23 cellular contexts compared by ENCODE assay signal in the genomic region with DNA sequence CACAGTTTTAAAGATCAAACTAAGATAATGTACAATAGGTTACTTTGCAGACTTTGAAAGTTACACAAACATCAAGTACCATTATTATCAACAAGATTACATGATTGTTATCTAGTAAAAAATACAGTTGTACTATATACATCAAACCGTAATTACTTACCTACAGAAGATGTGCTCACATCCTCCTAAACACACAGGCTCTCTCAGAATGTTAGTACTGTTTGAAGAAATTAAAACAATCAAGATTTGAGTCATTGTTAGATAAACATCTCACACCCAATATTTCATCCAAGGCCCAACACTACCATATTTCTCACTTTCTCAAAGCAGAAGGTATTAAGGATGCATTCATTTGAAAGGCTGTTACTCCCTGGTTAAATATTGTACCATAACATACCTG. TPM values are rescaled to one million over a fixed set of nuclear protein-coding genes. Genes with fewer than 3 reads are reported as not detected.
A peak's percentile ranks its signal among the peaks of the same experiment; 100 is the strongest.
DNase-seq lines count a peak whose midpoint lies in the region; ATAC-seq, FAIRE-seq and TF ChIP-seq lines count a peak whose summit lies in the region.
"Had no signal": no experiment of that assay in that cellular context is flagged by ENCODE, and none has a peak within 500 bp of the region (broad histone marks: within the 10 kb centered on the region; RNA-seq: fewer than 3 reads in every experiment).

No MANE protein-coding gene starts in this region.

- H3F3A ChIP-seq in PC-3 (ENCODE audit: low read length, unreplicated experiment) = no peaks in the 10 kb centered on the region

- H3K27me3 ChIP-seq in CD4-positive, alpha-beta T cell (ENCODE audit: control insufficient read depth, insufficient read depth, low read length) = no peaks in the 10 kb centered on the region
- no peaks in the 10 kb centered on the region for H3K27me3 ChIP-seq in PC-3 (ENCODE audit: low read length)

- peaks cover 53% of the 10 kb centered on the region for H3K4me1 Mint-ChIP-seq in activated CD4-positive, alpha-beta memory T cell treated with anti-CD3 and anti-CD28 coated beads, Interleukin-2, amount 10 ng/mL, durations not matched to agents 7 days and 5 days
- H3K4me1 Mint-ChIP-seq in activated CD4-positive, alpha-beta memory T cell treated with anti-CD3 and anti-CD28 coated beads for 36 hours (ENCODE audit: low read depth) = peaks cover 35% of the 10 kb centered on the region
- peaks cover 24% of the 10 kb centered on the region for H3K4me1 Mint-ChIP-seq in CD4-positive, alpha-beta T cell (ENCODE audit: low read depth)

- H3K9ac ChIP-seq in PC-3 (ENCODE audit: low read length) = no peak overlapping the region
- H3K9ac ChIP-seq: GM23248, SK-N-SH had no signal

- POLR2A ChIA-PET in activated CD4-positive, alpha-beta memory T cell treated with anti-CD3 and anti-CD28 coated beads, Interleukin-2, amount 10 ng/mL, durations not matched to agents 7 days and 5 days (lab: Charles Lee) = no interaction called here
- POLR2A ChIA-PET in activated CD4-positive, alpha-beta memory T cell treated with anti-CD3 and anti-CD28 coated beads for 36 hours (lab: Charles Lee) = no interaction called here
- POLR2A ChIA-PET in CD4-positive, alpha-beta T cell (lab: Charles Lee) = no interaction called here
- POLR2A ChIA-PET in PC-3 (lab: Charles Lee; ENCODE audit: unreplicated experiment) = no interaction called here

- DNase-seq in activated CD4-positive, alpha-beta memory T cell treated with anti-CD3 and anti-CD28 coated beads, Interleukin-2, amount 10 ng/mL, durations not matched to agents 7 days and 5 days = no peak
- DNase-seq in activated CD4-positive, alpha-beta memory T cell treated with anti-CD3 and anti-CD28 coated beads for 36 hours = no peak
- DNase-seq in CD4-positive, alpha-beta T cell = no peak
- no peak for DNase-seq in PC-3
- no peak for DNase-seq in NCI-H510A (lab: John Stamatoyannopoulos, UW)
- no peak for DNase-seq in activated T-cell treated with anti-CD3 and anti-CD28 coated beads, Interleukin-2, amount 50 U/mL, for 1 hour
- DNase-seq in NCI-H774 (lab: John Stamatoyannopoulos, UW) = no peak
- DNase-seq: Calu3; CD8-positive, alpha-beta T cell; DMS53; GM23248; Kasumi-1; NCI-H1092 treated with DMSO at 0.1 percent for 48 hours; NCI-H2081 treated with DMSO at 0.1 percent for 48 hours; NCI-H82; OCI-M1; RPMI8226; SHP77 treated with DMSO at 0.1 percent for 48 hours; SK-N-SH had no signal

- intact Hi-C loops in activated CD4-positive, alpha-beta memory T cell treated with anti-CD3 and anti-CD28 coated beads for 36 hours (cut with micrococcal nuclease) = no loop called here
- intact Hi-C loops in CD4-positive, alpha-beta T cell (cut with DNase I, micrococcal nuclease) = no loop called here
- intact Hi-C loops in PC-3 (cut with micrococcal nuclease) = no loop called here

- H3K4me1 ChIP-seq in PC-3 (ENCODE audit: insufficient read depth, low read length) = no peaks in the 10 kb centered on the region

- peak; percentile 39 for ATAC-seq in CD4-positive, alpha-beta T cell (ENCODE audit: poor library complexity)
- peak; percentile 76 for ATAC-seq in PC-3
- ATAC-seq: A549; CD8-positive, alpha-beta T cell; HCT116 had no signal

- H3K9me2 ChIP-seq in PC-3 (replicated peaks; ENCODE audit: low read length) = no peaks in the 10 kb centered on the region
- H3K9me2 ChIP-seq: SK-N-SH had no signal

- no peak overlapping the region for H3K27ac ChIP-seq in CD4-positive, alpha-beta T cell (ENCODE audit: low read depth, low read length)
- H3K27ac ChIP-seq in PC-3 (ENCODE audit: low read length) = no peak overlapping the region
- H3K27ac ChIP-seq: A549, GM23248 had no signal

- H4K20me1 ChIP-seq in PC-3 (ENCODE audit: low read length) = peaks cover 26% of the 10 kb centered on the region

- H3K4me3 Mint-ChIP-seq in activated CD4-positive, alpha-beta memory T cell treated with anti-CD3 and anti-CD28 coated beads, Interleukin-2, amount 10 ng/mL, durations not matched to agents 7 days and 5 days = no peak overlapping the region
- no peak overlapping the region for H3K4me3 Mint-ChIP-seq in activated CD4-positive, alpha-beta memory T cell treated with anti-CD3 and anti-CD28 coated beads for 36 hours
- no peak overlapping the region for H3K4me3 Mint-ChIP-seq in CD4-positive, alpha-beta T cell
- H3K4me3 Mint-ChIP-seq: CD8-positive, alpha-beta T cell; IgD-negative memory B cell had no signal

- H2AFZ ChIP-seq in PC-3 (ENCODE audit: low read length) = no peak overlapping the region
- H2AFZ ChIP-seq: GM23248 had no signal

- no peak for TF ChIP-seq CTCF in CD4-positive, alpha-beta T cell (IDR thresholded peaks at IDR 0.05)
- TF ChIP-seq CTCF in PC-3 (conservative IDR thresholded peaks at IDR 0.05; ENCODE audit: low read depth, low read length) = no peak

- CTCF ChIA-PET in activated CD4-positive, alpha-beta memory T cell treated with anti-CD3 and anti-CD28 coated beads, Interleukin-2, amount 10 ng/mL, durations not matched to agents 7 days and 5 days (lab: Charles Lee) = no interaction called here
- CTCF ChIA-PET in activated CD4-positive, alpha-beta memory T cell treated with anti-CD3 and anti-CD28 coated beads for 36 hours (lab: Charles Lee) = no interaction called here
- CTCF ChIA-PET in CD4-positive, alpha-beta T cell (lab: Charles Lee) = no interaction called here
- CTCF ChIA-PET in PC-3 (lab: Charles Lee) = no interaction called here

- peaks cover 53% of the 10 kb centered on the region for H3K36me3 Mint-ChIP-seq in activated CD4-positive, alpha-beta memory T cell treated with anti-CD3 and anti-CD28 coated beads, Interleukin-2, amount 10 ng/mL, durations not matched to agents 7 days and 5 days (ENCODE audit: low read depth)
- H3K36me3 Mint-ChIP-seq in activated CD4-positive, alpha-beta memory T cell treated with anti-CD3 and anti-CD28 coated beads for 36 hours = peaks cover 20% of the 10 kb centered on the region
- H3K36me3 Mint-ChIP-seq in CD4-positive, alpha-beta T cell (ENCODE audit: low read depth) = peaks cover 23% of the 10 kb centered on the region

- BruUV-seq in PC-3 (replicated peaks; lab: Mats Ljungman, UMichigan) = no TSS peak

- peaks cover 56% of the 10 kb centered on the region for H3K79me2 ChIP-seq in PC-3 (ENCODE audit: low read length)

- H3K36me3 ChIP-seq in PC-3 (ENCODE audit: low read depth, low read length) = peaks cover 15% of the 10 kb centered on the region; the same call in 1 of the 2 replicates

- H3K9me3 ChIP-seq in CD4-positive, alpha-beta T cell (ENCODE audit: control insufficient read depth, low read length) = no peaks in the 10 kb centered on the region
- no peaks in the 10 kb centered on the region for H3K9me3 ChIP-seq in PC-3 (ENCODE audit: low read length)
- H3K9me3 ChIP-seq: A549, SK-N-SH had no signal

- H3K27me3 Mint-ChIP-seq in activated CD4-positive, alpha-beta memory T cell treated with anti-CD3 and anti-CD28 coated beads, Interleukin-2, amount 10 ng/mL, durations not matched to agents 7 days and 5 days = no peaks in the 10 kb centered on the region
- H3K27me3 Mint-ChIP-seq in activated CD4-positive, alpha-beta memory T cell treated with anti-CD3 and anti-CD28 coated beads for 36 hours = no peaks in the 10 kb centered on the region
- H3K27me3 Mint-ChIP-seq in CD4-positive, alpha-beta T cell = no peaks in the 10 kb centered on the region
- H3K27me3 Mint-ChIP-seq: IgD-negative memory B cell had no signal

- peak; percentile 33 for FAIRE-seq in colon (lab: Jason Lieb, UNC)
- FAIRE-seq: A549 had no signal

- no peak overlapping the region for H3K4me3 ChIP-seq in PC-3 (ENCODE audit: low read length)
- H3K4me3 ChIP-seq: A549, GM23248 had no signal

- peak overlapping the region; percentile 59 for H3K27ac Mint-ChIP-seq in activated CD4-positive, alpha-beta memory T cell treated with anti-CD3 and anti-CD28 coated beads, Interleukin-2, amount 10 ng/mL, durations not matched to agents 7 days and 5 days
- no peak overlapping the region for H3K27ac Mint-ChIP-seq in activated CD4-positive, alpha-beta memory T cell treated with anti-CD3 and anti-CD28 coated beads for 36 hours
- no peak overlapping the region for H3K27ac Mint-ChIP-seq in CD4-positive, alpha-beta T cell
- H3K27ac Mint-ChIP-seq: CD8-positive, alpha-beta T cell; IgD-negative memory B cell had no signal

- no peaks in the 10 kb centered on the region for H3K9me3 Mint-ChIP-seq in activated CD4-positive, alpha-beta memory T cell treated with anti-CD3 and anti-CD28 coated beads, Interleukin-2, amount 10 ng/mL, durations not matched to agents 7 days and 5 days
- H3K9me3 Mint-ChIP-seq in activated CD4-positive, alpha-beta memory T cell treated with anti-CD3 and anti-CD28 coated beads for 36 hours = no peaks in the 10 kb centered on the region
- H3K9me3 Mint-ChIP-seq in CD4-positive, alpha-beta T cell = no peaks in the 10 kb centered on the region
- H3K9me3 Mint-ChIP-seq: CD8-positive, alpha-beta T cell; IgD-negative memory B cell had no signal

- no peak overlapping the region for H3K4me2 ChIP-seq in PC-3 (ENCODE audit: low read length)
- H3K4me2 ChIP-seq: A549, SK-N-SH had no signal

RNA-seq across cellular contexts. Expression of a gene that starts 12.6 kb away (rescaled TPM):
- 10 to 100 TPM; 43.7 to 47.4 TPM for total RNA-seq in activated CD4-positive, alpha-beta memory T cell treated with anti-CD3 and anti-CD28 coated beads, Interleukin-2, amount 10 ng/mL, durations not matched to agents 7 days and 5 days
- total RNA-seq in activated CD4-positive, alpha-beta memory T cell treated with anti-CD3 and anti-CD28 coated beads for 36 hours = 10 to 100 TPM; 25.5 to 26.3 TPM
- total RNA-seq in CD4-positive, alpha-beta T cell = 1 to 10 TPM; 4.4 to 5.2 TPM
- total RNA-seq in PC-3 (2014; rRNA removed) = 20.0 and 30.5 TPM in 2 replicates
